Comparison of ENCODE assay signal across 18 cellular contexts in genomic region chr17:64331366-64331765, GRCh38. TPM values are rescaled to one million over a fixed set of nuclear protein-coding genes. Genes with fewer than 3 reads are reported as not detected.
DNase-seq lines count a peak whose midpoint lies in the region; ATAC-seq and TF ChIP-seq lines count a peak whose summit lies in the region.
"Had no signal": no experiment of that assay in that cellular context is flagged by ENCODE, and none has a peak within 500 bp of the region (broad histone marks: within the 10 kb centered on the region; RNA-seq: fewer than 3 reads in every experiment).

No MANE protein-coding gene starts in this region.

- no peak overlapping the region for H2BK5ac ChIP-seq in IMR-90 (ENCODE audit: low read depth, low read length, poor library complexity, severe bottlenecking)

- DNase-seq in IMR-90 (no peak), RWPE1 (ENCODE audit: low spot score) (no peak), left ventricle myocardium inferior (no peak), gastrocnemius medialis (no peak), putamen (ENCODE audit: low spot score) (no peak), NCI-H1436 (lab: John Stamatoyannopoulos, UW) (no peak), GOT3 (lab: John Stamatoyannopoulos, UW) (no peak)
- DNase-seq in stimulated activated CD8-positive, alpha-beta memory T cell treated with anti-CD3 and anti-CD28 coated beads, Interleukin-4, amount 100 ng/mL, for 48 hours = no peak
- DNase-seq: activated CD4-positive, CD25-positive, alpha-beta regulatory T cell; activated T-cell treated with anti-CD3 and anti-CD28 coated beads, Interleukin-2, amount 50 U/mL, for 72 hours; DMS79 treated with DMSO at 0.1 percent for 48 hours; glutamatergic neuron; NCI-H2029 treated with DMSO at 0.1 percent for 48 hours; NCI-H524 had no signal

- dilution Hi-C loops in IMR-90 (cut with HindIII; ENCODE audit: low sequenced_read_pairs, unreplicated experiment) = no loop called here

- ATAC-seq in IMR-90 (ENCODE audit: low read depth) (no peak), gastrocnemius medialis (no peak)
- ATAC-seq: activated T-cell treated with anti-CD3 and anti-CD28 coated beads, Interleukin-2, amount 50 U/mL, for 72 hours; stimulated activated memory B cell treated with anti-CD40 and anti-IgM and Interleukin-4, amounts not matched to agents 10 μg/mL and 1 μg/mL and 100 μg/mL, for 72 hours had no signal

- H3K27ac ChIP-seq in IMR-90 (ENCODE audit: insufficient read depth, low read length) (no peak overlapping the region), RWPE1 (peak overlapping the region; percentile 97), left ventricle myocardium inferior (replicated peaks) (peak overlapping the region; percentile 90), gastrocnemius medialis (peak overlapping the region; percentile 48 to 65 (median 62))
- H3K27ac ChIP-seq: GM23248, prostate gland, SJSA1 had no signal

- no peaks in the 10 kb centered on the region for H3K79me1 ChIP-seq in IMR-90 (ENCODE audit: low read depth in 1 of 2, low read length in 2 of 2)

- H4K8ac ChIP-seq in IMR-90 (ENCODE audit: low read depth in 2 of 2, low read length in 2 of 2) = no peak overlapping the region

- H3K36me3 ChIP-seq in IMR-90 (ENCODE audit: control insufficient read depth, insufficient read depth, low read length) (no peaks in the 10 kb centered on the region), left ventricle myocardium inferior (peaks cover 4% of the 10 kb centered on the region), gastrocnemius medialis (no peaks in the 10 kb centered on the region)
- H3K36me3 ChIP-seq: prostate gland, SJSA1 had no signal

- H2BK20ac ChIP-seq in IMR-90 (ENCODE audit: low read depth, low read length) = no peak overlapping the region

- no peak overlapping the region for H3K4ac ChIP-seq in IMR-90 (ENCODE audit: low read depth, low read length)

- no peak overlapping the region for H3K56ac ChIP-seq in IMR-90 (ENCODE audit: extremely low read depth, insufficient read depth, low read length)

- intact Hi-C loops in IMR-90 (cut with micrococcal nuclease) (no loop called here), left ventricle myocardium inferior (cut with micrococcal nuclease) (no loop called here), gastrocnemius medialis (cut with DNase I; ENCODE audit: low total_unique reads) (no loop called here)

- no peak overlapping the region for H4K5ac ChIP-seq in IMR-90 (ENCODE audit: low read depth, low read length)

- H3K23ac ChIP-seq in IMR-90 (ENCODE audit: low read depth, low read length) = no peak overlapping the region

- TF ChIP-seq POLR2A in IMR-90 (IDR thresholded peaks at IDR 0.05; ENCODE audit: low read depth, low read length) = no peak
- TF ChIP-seq POLR2A in gastrocnemius medialis (IDR thresholded peaks at IDR 0.05) = no peak

- no peak overlapping the region for H2AK5ac ChIP-seq in IMR-90 (ENCODE audit: low read depth, low read length)

- H2BK120ac ChIP-seq in IMR-90 (ENCODE audit: low read depth, low read length) = no peak overlapping the region

- TF ChIP-seq RAD21 in IMR-90 (IDR thresholded peaks at IDR 0.05; ENCODE audit: low read length) = no peak

- H3K18ac ChIP-seq in IMR-90 (ENCODE audit: low read depth, low read length) = no peak overlapping the region

- no peak overlapping the region for H2BK15ac ChIP-seq in IMR-90 (ENCODE audit: low read depth, low read length)

- POLR2A ChIA-PET in IMR-90 (lab: Charles Lee; ENCODE audit: unreplicated experiment) (no interaction called here), RWPE1 (lab: Yijun Ruan, JAX; ENCODE audit: low non-redundant PET) (no interaction called here)

- WGBS in IMR-90 (ENCODE audit: extremely low coverage in 2 of 2, insufficient read length in 1 of 2), 2 experiments = no CpG with 5 or more reads among the region's 5 CpGs

- no peak overlapping the region for H4K91ac ChIP-seq in IMR-90 (ENCODE audit: insufficient read depth, low read depth, low read length)

- H3K14ac ChIP-seq in IMR-90 (replicated peaks; ENCODE audit: low read depth, low read length) = no peak overlapping the region

- H3K9me1 ChIP-seq in IMR-90 (ENCODE audit: insufficient read depth, low read length) = no peaks in the 10 kb centered on the region

- no peaks in the 10 kb centered on the region for H4K20me1 ChIP-seq in IMR-90 (ENCODE audit: insufficient read depth, low read length)

- CTCF ChIA-PET in IMR-90 (lab: Yijun Ruan, JAX) = interaction anchor here (0.8 kb wide), 1 partner anchor 11 kb away, joined by 3 read pairs; no protein-coding TSS in a partner anchor
- CTCF ChIA-PET in RWPE1 (lab: Yijun Ruan, JAX) = interaction anchor here (0.5 to 0.9 kb wide), 3 partner anchors 12 to 124 kb away, joined by 3 read pairs; no protein-coding TSS in a partner anchor

- in situ Hi-C loops in IMR-90 (cut with MboI; ENCODE audit: low sequenced_read_pairs) (no loop called here), gastrocnemius medialis (cut with MboI; ENCODE audit: low sequenced_read_pairs in 4 of 4) (no loop called here)

- H3K4me1 ChIP-seq in IMR-90 (ENCODE audit: control insufficient read depth, insufficient read depth, low read length) (peaks cover 6% of the 10 kb centered on the region), left ventricle myocardium inferior (peaks cover 98% of the 10 kb centered on the region), gastrocnemius medialis (peaks cover 24 to 41% of the 10 kb centered on the region in 2 donors)
- H3K4me1 ChIP-seq: prostate gland had no signal

- H3K9ac ChIP-seq in IMR-90 (ENCODE audit: low read depth, low read length) = no peak overlapping the region
- H3K9ac ChIP-seq: GM23248 had no signal

- no peaks in the 10 kb centered on the region for H3K9me3 ChIP-seq in IMR-90 (ENCODE audit: control insufficient read depth, insufficient read depth, low read length)
- H3K9me3 ChIP-seq in left ventricle myocardium inferior (replicated peaks) = no peaks in the 10 kb centered on the region
- H3K9me3 ChIP-seq in gastrocnemius medialis = no peaks in the 10 kb centered on the region
- H3K9me3 ChIP-seq: prostate gland, SJSA1 had no signal

- peak overlapping the region; percentile 1 for H2AK9ac ChIP-seq in IMR-90 (replicated peaks; ENCODE audit: low read depth, low read length, poor library complexity)

- H3K27me3 ChIP-seq in IMR-90 (ENCODE audit: control insufficient read depth, insufficient read depth, low read length) (peaks cover 23% of the 10 kb centered on the region), left ventricle myocardium inferior (ENCODE audit: low read depth) (no peaks in the 10 kb centered on the region), gastrocnemius medialis (no peaks in the 10 kb centered on the region)
- H3K27me3 ChIP-seq: SJSA1 had no signal

- no TSS peak for BruUV-seq in IMR-90 (replicated peaks; lab: Mats Ljungman, UMichigan)

- no peak overlapping the region for H3K4me2 ChIP-seq in IMR-90 (ENCODE audit: low read depth, low read length)

- TF ChIP-seq CTCF in IMR-90 (conservative IDR thresholded peaks at IDR 0.05; ENCODE audit: low read depth, low read length) = no peak
- TF ChIP-seq CTCF in RWPE1 (conservative IDR thresholded peaks at IDR 0.05; ENCODE audit: low read depth) = no peak
- no peak for TF ChIP-seq CTCF in left ventricle myocardium inferior (IDR thresholded peaks at IDR 0.05; ENCODE audit: borderline replicate concordance)
- no peak for TF ChIP-seq CTCF in gastrocnemius medialis (IDR thresholded peaks at IDR 0.05 in 4 of 5, conservative IDR thresholded peaks at IDR 0.05 in 1 of 5)

- H3K4me3 ChIP-seq in IMR-90 (ENCODE audit: insufficient read depth, low read depth, low read length) (no peak overlapping the region), left ventricle myocardium inferior (no peak overlapping the region), gastrocnemius medialis (no peak overlapping the region)
- H3K4me3 ChIP-seq: GM23248, prostate gland, SJSA1 had no signal

- no peak overlapping the region for H2AFZ ChIP-seq in IMR-90 (replicated peaks; ENCODE audit: low read length, poor library complexity)
- H2AFZ ChIP-seq: GM23248 had no signal

TF ChIP-seq in IMR-90, 13 proteins besides CTCF, POLR2A, EP300 and RAD21:
- TF ChIP-seq CHD1 (IDR thresholded peaks at IDR 0.05; ENCODE audit: low read depth, low read length) (no peak), MAZ (IDR thresholded peaks at IDR 0.05; ENCODE audit: borderline replicate concordance, low read depth, low read length) (no peak), MAFK (IDR thresholded peaks at IDR 0.05; ENCODE audit: low read depth, low read length) (no peak), RCOR1 (IDR thresholded peaks at IDR 0.05; ENCODE audit: insufficient replicate concordance, low read length) (no peak)

RNA-seq across cellular contexts. Expression of gene PECAM1, which starts 59.3 kb away (rescaled TPM):
- total RNA-seq in IMR-90 (2012; rRNA removed) (not detected in 2 replicates), left ventricle myocardium inferior (106 TPM), gastrocnemius medialis (10 to 100 TPM; 35.1 to 71.5 (median 51.3) TPM)
- not detected in 2 replicates for polyA plus RNA-seq in IMR-90 (2012; rRNA removed)
- not detected in 2 replicates for polyA plus RNA-seq in IMR-90 (2012; cell fraction: cytosol; rRNA removed)
- not detected in 2 replicates for polyA plus RNA-seq in IMR-90 (2012; cell fraction: nucleus; rRNA removed; ENCODE audit: low replicate concordance)
- total RNA-seq: GM23248, SJSA1 had no signal

Comparison
In these comparisons a context has a peak if more than half of its experiments do, and no peak if none do; other contexts are left out.
1. RNA of gene PECAM1, which starts 59.3 kb away (total RNA-seq): 106 TPM in left ventricle myocardium inferior (single experiment) and 35.1 to 71.5 TPM in gastrocnemius medialis; not detected in IMR-90; every median in the first group is over 10 times any median in the second.